In genomic region chr12:114683709-114684097, GRCh38 we compare ENCODE assay signal across 9 cellular contexts. TPM values are rescaled to one million over a fixed set of nuclear protein-coding genes. Genes with fewer than 3 reads are reported as not detected.
DNase-seq lines count a peak whose midpoint lies in the region; ATAC-seq, FAIRE-seq and TF ChIP-seq lines count a peak whose summit lies in the region.
"Had no signal": no experiment of that assay in that cellular context is flagged by ENCODE, and none has a peak within 500 bp of the region (broad histone marks: within the 10 kb centered on the region; RNA-seq: fewer than 3 reads in every experiment).

No MANE protein-coding gene starts in this region.

- H3K27ac Mint-ChIP-seq in MCF 10A (ENCODE audit: low read depth, unreplicated experiment) = peak overlapping the region; percentile 86

- DNase-seq in DMS153 treated with DMSO at 0.1 percent for 48 hours (lab: John Stamatoyannopoulos, UW; ENCODE audit: unreplicated experiment) (peak; percentile 76), DMS153 (lab: John Stamatoyannopoulos, UW) (no peak), MCF 10A (ENCODE audit: unreplicated experiment) (no peak), substantia nigra (lab: John Stamatoyannopoulos, UW) (no peak), GM19239 (ENCODE audit: insufficient read length, low spot score) (no peak), MV-4-11 (lab: John Stamatoyannopoulos, UW) (no peak)

- H3K4me3 Mint-ChIP-seq in MCF 10A (ENCODE audit: unreplicated experiment) = peak overlapping the region; percentile 97

- CTCF ChIA-PET in MCF 10A (lab: Yijun Ruan, JAX) = interaction anchor here (0.6 to 2.3 kb wide), 27 partner anchors 11 to 1077 kb away, joined by 3 to 8 read pairs (median 4); no protein-coding TSS in a partner anchor

- H3K27ac ChIP-seq in layer of hippocampus (ENCODE audit: low read depth, low read length) (peak overlapping the region; percentile 70), substantia nigra (ENCODE audit: low read depth, low read length, poor library complexity, severe bottlenecking) (peak overlapping the region; percentile 42)

- H3K27me3 ChIP-seq in layer of hippocampus (ENCODE audit: control insufficient read depth, insufficient read depth, low read length) = peaks cover 50% of the 10 kb centered on the region

- TSS peak; percentile 67 for BruUV-seq in MCF 10A (replicated peaks; lab: Mats Ljungman, UMichigan)

- H3K27me3 Mint-ChIP-seq in MCF 10A (ENCODE audit: insufficient read depth, unreplicated experiment) = peaks cover 8% of the 10 kb centered on the region

- intact Hi-C loops in MCF 10A (cut with micrococcal nuclease) = loop anchor here (1.0 to 10.0 kb wide), 11 partner anchors 250 to 1070 kb away; no protein-coding TSS in a partner anchor

- FAIRE-seq in GM19239 (lab: Jason Lieb, UNC) = no peak
- FAIRE-seq: A204.1 had no signal

- H3K9me3 Mint-ChIP-seq in MCF 10A (ENCODE audit: unreplicated experiment) = no peaks in the 10 kb centered on the region

- no peak for TF ChIP-seq CTCF in MCF 10A (IDR thresholded peaks at IDR 0.05; ENCODE audit: unreplicated experiment)

- ATAC-seq in GM21786 (IDR thresholded peaks at IDR 0.05; ENCODE audit: unreplicated experiment) = no peak

- H3K36me3 Mint-ChIP-seq in MCF 10A (ENCODE audit: insufficient read depth, unreplicated experiment) = peaks cover 10% of the 10 kb centered on the region

- H3K4me1 Mint-ChIP-seq in MCF 10A (ENCODE audit: insufficient read depth, unreplicated experiment) = peaks cover 15% of the 10 kb centered on the region

- POLR2A ChIA-PET in MCF 10A (lab: Yijun Ruan, JAX) = interaction anchor here (0.6 to 6.2 kb wide), 36 partner anchors 9 to 1069 kb away, joined by 3 to 54 read pairs (median 4); no protein-coding TSS in a partner anchor

RNA-seq across cellular contexts. Expression of gene TBX3, which starts 0.3 kb away (rescaled TPM):
- 6.6 and 8.0 TPM in 2 replicates for total RNA-seq in MCF 10A (2022)
